Comparison of ENCODE assay signal across 1 cellular context in the genomic region with DNA sequence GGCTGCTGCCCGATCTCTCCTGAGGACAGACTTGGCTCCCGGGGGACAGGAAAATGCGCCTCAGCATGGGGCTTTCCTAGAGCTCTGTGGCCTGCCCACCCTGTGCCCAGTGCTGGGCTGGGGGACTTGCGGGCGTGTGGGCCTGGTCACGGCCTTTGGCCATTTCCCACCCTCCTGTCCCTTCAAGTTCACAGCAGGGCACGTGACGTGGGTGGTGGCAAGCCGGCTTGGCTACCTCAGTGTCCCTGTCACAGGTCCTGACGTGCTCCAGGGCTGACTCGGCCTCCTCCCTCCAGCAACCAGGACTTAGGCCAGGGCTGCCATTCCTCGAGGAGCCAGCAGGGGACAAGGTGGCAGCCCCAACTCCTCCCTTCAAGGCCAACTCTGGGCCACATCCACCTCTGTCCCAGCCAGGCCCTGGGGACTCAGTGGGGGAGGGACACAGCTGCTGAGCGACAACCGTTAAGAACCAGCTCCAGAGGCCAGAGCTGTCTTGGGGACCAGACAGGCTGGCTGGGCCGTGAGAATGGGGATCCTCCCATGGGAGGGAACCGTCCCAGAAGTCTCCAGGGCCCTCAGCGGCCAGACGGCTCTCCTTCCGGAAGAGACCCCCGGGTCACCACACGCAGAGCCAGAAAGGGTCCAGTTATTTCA.
TF ChIP-seq lines count a peak whose summit lies in the region.

No MANE protein-coding gene starts in this region.

TF ChIP-seq in IMR-90, 13 proteins besides CTCF, POLR2A, EP300 and RAD21 (continued from another document):
- TF ChIP-seq, protein P1, sequence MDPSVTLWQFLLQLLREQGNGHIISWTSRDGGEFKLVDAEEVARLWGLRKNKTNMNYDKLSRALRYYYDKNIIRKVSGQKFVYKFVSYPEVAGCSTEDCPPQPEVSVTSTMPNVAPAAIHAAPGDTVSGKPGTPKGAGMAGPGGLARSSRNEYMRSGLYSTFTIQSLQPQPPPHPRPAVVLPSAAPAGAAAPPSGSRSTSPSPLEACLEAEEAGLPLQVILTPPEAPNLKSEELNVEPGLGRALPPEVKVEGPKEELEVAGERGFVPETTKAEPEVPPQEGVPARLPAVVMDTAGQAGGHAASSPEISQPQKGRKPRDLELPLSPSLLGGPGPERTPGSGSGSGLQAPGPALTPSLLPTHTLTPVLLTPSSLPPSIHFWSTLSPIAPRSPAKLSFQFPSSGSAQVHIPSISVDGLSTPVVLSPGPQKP (IDR thresholded peaks at IDR 0.05; ENCODE audit: borderline replicate concordance, low read depth, low read length), result no peak
- TF ChIP-seq SMC3 (IDR thresholded peaks at IDR 0.05; ENCODE audit: low read depth, low read length) (0 out of 2 replicates have a peak, but pooled peaks have one; percentile 32), RCOR1 (IDR thresholded peaks at IDR 0.05; ENCODE audit: insufficient replicate concordance, low read length) (no peak), FOS (IDR thresholded peaks at IDR 0.05; ENCODE audit: low read depth, low read length) (no peak), MXI1 (IDR thresholded peaks at IDR 0.05; ENCODE audit: borderline replicate concordance, low read depth, low read length) (no peak), MAFK (IDR thresholded peaks at IDR 0.05; ENCODE audit: low read depth, low read length) (no peak), MAZ (IDR thresholded peaks at IDR 0.05; ENCODE audit: borderline replicate concordance, low read depth, low read length) (no peak), CHD1 (IDR thresholded peaks at IDR 0.05; ENCODE audit: low read depth, low read length) (no peak), USF2 (IDR thresholded peaks at IDR 0.05; ENCODE audit: low read depth, low read length) (peak; percentile 84)
